ENCODE assay signal across 21 cellular contexts in genomic region chr4:41660350-41660749, GRCh38.
"Had no signal": no experiment of that assay in that cellular context is flagged by ENCODE, and none has a peak within 500 bp of the region (broad histone marks: within the 10 kb centered on the region; RNA-seq: fewer than 3 reads in every experiment).

No MANE protein-coding gene starts in this region.

- H3K27ac Mint-ChIP-seq: activated B cell treated with CpG ODN at 0.5 μM for 24 hours; activated CD4-positive, alpha-beta T cell treated with anti-CD3 and anti-CD28 coated beads, Interleukin-2, amount 10 ng/mL, durations not matched to agents 24 days and 14 days; activated naive CD4-positive, alpha-beta T cell treated with anti-CD3 and anti-CD28 coated beads, Interleukin-2, amount 50 U/mL, for 24 hours; T-helper 1 cell treated with Interleukin-12 subunit alpha and Interleukin-12 subunit beta and Interleukin-4 antibody, amounts not matched to agents 30 μg/mL and 1 μg/mL, for 36 hours had no signal

- H3K9me3 Mint-ChIP-seq: activated B cell treated with CpG ODN at 0.5 μM for 24 hours; activated CD4-positive, alpha-beta T cell treated with anti-CD3 and anti-CD28 coated beads, Interleukin-2, amount 10 ng/mL, durations not matched to agents 24 days and 14 days; activated naive CD4-positive, alpha-beta T cell treated with anti-CD3 and anti-CD28 coated beads, Interleukin-2, amount 50 U/mL, for 24 hours; activated T-cell treated with anti-CD3 and anti-CD28 coated beads, Interleukin-2, amount 50 U/mL, for 4 hours; central memory CD8-positive, alpha-beta T cell; T-helper 1 cell treated with Interleukin-12 subunit alpha and Interleukin-12 subunit beta and Interleukin-4 antibody, amounts not matched to agents 30 μg/mL and 1 μg/mL, for 36 hours had no signal

- H3K27ac ChIP-seq: body of pancreas had no signal

- H3K4me3 Mint-ChIP-seq: activated B cell treated with CpG ODN at 0.5 μM for 24 hours; activated CD4-positive, alpha-beta T cell treated with anti-CD3 and anti-CD28 coated beads, Interleukin-2, amount 10 ng/mL, durations not matched to agents 24 days and 14 days; activated naive CD4-positive, alpha-beta T cell treated with anti-CD3 and anti-CD28 coated beads, Interleukin-2, amount 50 U/mL, for 24 hours; activated T-cell treated with anti-CD3 and anti-CD28 coated beads, Interleukin-2, amount 50 U/mL, for 4 hours; central memory CD8-positive, alpha-beta T cell; T-helper 1 cell treated with Interleukin-12 subunit alpha and Interleukin-12 subunit beta and Interleukin-4 antibody, amounts not matched to agents 30 μg/mL and 1 μg/mL, for 36 hours had no signal

- H3K36me3 Mint-ChIP-seq: activated naive CD4-positive, alpha-beta T cell treated with anti-CD3 and anti-CD28 coated beads, Interleukin-2, amount 50 U/mL, for 24 hours had no signal

- DNase-seq: activated B cell treated with CpG ODN at 0.5 μM for 24 hours; activated CD4-positive, alpha-beta T cell treated with anti-CD3 and anti-CD28 coated beads for 1 hour; activated CD4-positive, alpha-beta T cell treated with anti-CD3 and anti-CD28 coated beads, Interleukin-2, amount 10 ng/mL, durations not matched to agents 24 days and 14 days; activated CD4-positive, alpha-beta T cell treated with anti-CD3 and anti-CD28 coated beads, Interleukin-2, amount 50 U/mL, for 48 hours; activated effector memory CD4-positive, alpha-beta T cell treated with anti-CD3 and anti-CD28 coated beads, Interleukin-2, amount 50 U/mL, for 16 hours; activated T-cell treated with anti-CD3 and anti-CD28 coated beads, Interleukin-2, amount 50 U/mL, for 4 hours; aorta; body of pancreas; NCI-H1105 treated with DMSO at 0.1 percent for 48 hours; NCI-H1930; NCI-H2107; NCI-H2171 treated with DMSO at 0.1 percent for 48 hours; NCI-H226; NCI-H526; NCI-H774; NK-92 treated with Interleukin-12 subunit alpha and Interleukin-12 subunit beta, amount 100 ng/mL, for 24 hours; SHP77 treated with DMSO at 0.1 percent for 48 hours had no signal

- H3K4me1 ChIP-seq: body of pancreas had no signal

- H3K4me3 ChIP-seq: body of pancreas had no signal

- FAIRE-seq: RCC 7860 had no signal

- ATAC-seq: activated T-cell treated with anti-CD3 and anti-CD28 coated beads, Interleukin-2, amount 50 U/mL, for 4 hours; body of pancreas had no signal

- H3K9me3 ChIP-seq: body of pancreas had no signal

- H3K4me1 Mint-ChIP-seq: activated B cell treated with CpG ODN at 0.5 μM for 24 hours; activated CD4-positive, alpha-beta T cell treated with anti-CD3 and anti-CD28 coated beads, Interleukin-2, amount 10 ng/mL, durations not matched to agents 24 days and 14 days; central memory CD8-positive, alpha-beta T cell had no signal
